1 cellular context compared by ENCODE assay signal in the genomic region with DNA sequence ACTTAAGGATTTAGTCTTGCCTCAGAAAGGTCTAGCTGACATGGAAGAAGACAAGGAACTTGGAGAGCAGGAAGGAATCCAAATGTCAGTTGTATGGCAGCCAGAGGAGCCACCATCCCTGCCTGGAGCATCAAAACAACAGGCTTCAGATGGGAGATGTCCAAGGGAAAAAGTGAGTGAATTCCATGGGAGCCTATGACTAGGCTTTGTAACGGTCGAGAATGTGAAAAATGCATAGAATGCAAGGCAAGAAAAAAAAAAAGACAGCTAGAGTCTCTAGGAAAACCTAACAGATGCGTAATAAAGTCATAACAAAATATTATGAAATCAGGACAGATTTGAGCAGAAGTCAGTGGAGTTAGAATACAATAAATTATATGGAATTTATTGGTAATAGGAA.
TF ChIP-seq lines count a peak whose summit lies in the region.

No MANE protein-coding gene starts in this region.

TF ChIP-seq in IMR-90, 13 proteins besides CTCF, POLR2A, EP300 and RAD21:
- TF ChIP-seq NFE2L2 (IDR thresholded peaks at IDR 0.05; ENCODE audit: low read depth, low read length) (no peak), BHLHE40 (IDR thresholded peaks at IDR 0.05; ENCODE audit: low read depth, low read length) (no peak), CEBPB (IDR thresholded peaks at IDR 0.05; ENCODE audit: low read depth, low read length) (no peak), RCOR1 (IDR thresholded peaks at IDR 0.05; ENCODE audit: insufficient replicate concordance, low read length) (no peak)
